ENCODE assay signal across 31 cellular contexts in the genomic region with DNA sequence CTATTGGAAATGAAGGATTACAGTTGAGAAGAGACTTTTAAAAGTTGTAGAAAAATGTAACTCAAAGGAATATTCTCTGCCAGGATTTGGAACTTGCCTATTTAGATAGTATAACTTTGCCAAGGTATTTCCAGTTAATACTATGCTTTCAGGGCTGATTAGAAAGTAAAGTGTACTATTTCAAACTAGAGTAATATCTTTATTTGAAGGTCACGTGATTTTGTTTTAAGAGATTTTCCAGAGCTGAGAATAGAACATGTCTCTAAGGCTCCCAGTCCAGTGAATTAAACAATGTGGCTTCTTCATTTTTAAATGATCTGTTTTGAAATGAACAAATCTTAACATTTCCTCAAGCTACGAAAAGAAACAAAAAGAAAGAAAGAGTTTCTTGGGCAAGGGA. TPM values are rescaled to one million over a fixed set of nuclear protein-coding genes. Genes with fewer than 3 reads are reported as not detected.
"Had no signal": no experiment of that assay in that cellular context is flagged by ENCODE, and none has a peak within 500 bp of the region (broad histone marks: within the 10 kb centered on the region; RNA-seq: fewer than 3 reads in every experiment).

No MANE protein-coding gene starts in this region.

- FAIRE-seq: astrocyte, bronchial epithelial cell had no signal

- H3K9me3 Mint-ChIP-seq: activated CD8-positive, alpha-beta T cell treated with anti-CD3 and anti-CD28 coated beads for 36 hours had no signal

- H3K27me3 ChIP-seq: brain microvascular endothelial cell, dorsolateral prefrontal cortex, esophagus muscularis mucosa, gastrocnemius medialis, heart left ventricle had no signal

- H3K4me1 ChIP-seq: foreskin keratinocyte, gastrocnemius medialis had no signal

- H3K27ac ChIP-seq: brain microvascular endothelial cell, coronary artery, esophagus muscularis mucosa, foreskin keratinocyte, gastrocnemius medialis, heart left ventricle had no signal

- ATAC-seq: activated CD4-positive, CD25-positive, alpha-beta regulatory T cell treated with anti-CD3 and anti-CD28 coated beads, Interleukin-2, amount 50 U/mL, for 24 hours; activated CD8-positive, alpha-beta T cell treated with anti-CD3 and anti-CD28 coated beads for 36 hours; activated T-cell treated with anti-CD3 and anti-CD28 coated beads, Interleukin-2, amount 50 U/mL, for 4 hours; activated T-helper 17 cell treated with anti-CD3 and anti-CD28 coated beads, Interleukin-2, amount 50 U/mL, for 72 hours; foreskin keratinocyte; gastrocnemius medialis; heart left ventricle had no signal

- H3K4me3 Mint-ChIP-seq: activated B cell treated with CpG ODN at 0.5 μM for 24 hours; activated CD8-positive, alpha-beta T cell treated with anti-CD3 and anti-CD28 coated beads for 36 hours; activated naive CD8-positive, alpha-beta T cell; activated T-cell treated with anti-CD3 and anti-CD28 coated beads, Interleukin-2, amount 50 U/mL, for 4 hours; activated T-helper 17 cell treated with anti-CD3 and anti-CD28 coated beads, Interleukin-2, amount 50 U/mL, for 72 hours; central memory CD8-positive, alpha-beta T cell; dendritic cell treated with granulocyte-macrophage colony-stimulating factor and Interleukin-4, amounts not matched to agents 40 ng/mL and 50 ng/mL, for 4 days; endodermal cell had no signal

- H3K27ac Mint-ChIP-seq: activated B cell treated with CpG ODN at 0.5 μM for 24 hours; activated CD8-positive, alpha-beta T cell treated with anti-CD3 and anti-CD28 coated beads for 36 hours; activated naive CD8-positive, alpha-beta T cell; activated T-helper 17 cell treated with anti-CD3 and anti-CD28 coated beads, Interleukin-2, amount 50 U/mL, for 72 hours; dendritic cell treated with granulocyte-macrophage colony-stimulating factor and Interleukin-4, amounts not matched to agents 40 ng/mL and 50 ng/mL, for 4 days; endodermal cell had no signal

- H3K27me3 Mint-ChIP-seq: dendritic cell treated with granulocyte-macrophage colony-stimulating factor and Interleukin-4, amounts not matched to agents 40 ng/mL and 50 ng/mL, for 4 days had no signal

- H3K4me3 ChIP-seq: coronary artery, esophagus muscularis mucosa, gastrocnemius medialis, heart left ventricle had no signal

- H3K36me3 ChIP-seq: brain microvascular endothelial cell, esophagus muscularis mucosa, gastrocnemius medialis, heart left ventricle had no signal

- H3K9me3 ChIP-seq: gastrocnemius medialis had no signal

- DNase-seq: activated B cell treated with CpG ODN at 0.5 μM for 24 hours; activated CD4-positive, alpha-beta T cell treated with anti-CD3 and anti-CD28 coated beads for 48 hours; activated CD4-positive, alpha-beta T cell treated with anti-CD3 and anti-CD28 coated beads, Interleukin-2, amount 50 U/mL, for 1 hour; activated CD4-positive, alpha-beta T cell treated with anti-CD3 and anti-CD28 coated beads, Interleukin-2, amount 50 U/mL, for 48 hours; activated CD8-positive, alpha-beta memory T cell treated with anti-CD3 and anti-CD28 coated beads for 24 hours; activated CD8-positive, alpha-beta T cell treated with anti-CD3 and anti-CD28 coated beads for 36 hours; activated effector memory CD4-positive, alpha-beta T cell treated with Interleukin-2 at 50 U/mL for 16 hours; activated gamma-delta T cell treated with Interleukin-2 at 50 U/mL for 16 hours; activated naive CD4-positive, alpha-beta T cell treated with anti-CD3 and anti-CD28 coated beads, Interleukin-2, amount 50 U/mL, for 16 hours; activated naive CD4-positive, alpha-beta T cell treated with Interleukin-2 at 50 U/mL for 16 hours; activated T-cell treated with anti-CD3 and anti-CD28 coated beads, Interleukin-2, amount 50 U/mL, for 4 hours; amniotic stem cell; anterior cingulate cortex; brain microvascular endothelial cell; dorsolateral prefrontal cortex; effector memory CD4-positive, alpha-beta T cell; endodermal cell; foreskin keratinocyte; gastrocnemius medialis; glutamatergic neuron; heart left ventricle; T-helper 2 cell had no signal

- H3K36me3 Mint-ChIP-seq: activated naive CD8-positive, alpha-beta T cell had no signal

- H3K4me1 Mint-ChIP-seq: activated B cell treated with CpG ODN at 0.5 μM for 24 hours; activated T-helper 17 cell treated with anti-CD3 and anti-CD28 coated beads, Interleukin-2, amount 50 U/mL, for 72 hours; central memory CD8-positive, alpha-beta T cell; endodermal cell had no signal

RNA-seq across cellular contexts. Expression of gene CCDC148, which starts 53.9 kb away (rescaled TPM):
- total RNA-seq: activated B cell treated with CpG ODN at 0.5 μM for 24 hours; activated CD8-positive, alpha-beta T cell treated with anti-CD3 and anti-CD28 coated beads for 36 hours had no signal
